ENCODE assay signal across 19 cellular contexts in genomic region chr2:120396519-120397361, GRCh38. TPM values are rescaled to one million over a fixed set of nuclear protein-coding genes. Genes with fewer than 3 reads are reported as not detected.
DNase-seq lines count a peak whose midpoint lies in the region; ATAC-seq, FAIRE-seq and TF ChIP-seq lines count a peak whose summit lies in the region.
"Had no signal": no experiment of that assay in that cellular context is flagged by ENCODE, and none has a peak within 500 bp of the region (broad histone marks: within the 10 kb centered on the region; RNA-seq: fewer than 3 reads in every experiment).

No MANE protein-coding gene starts in this region.

- POLR2A ChIA-PET in PC-9 (lab: Charles Lee; ENCODE audit: unreplicated experiment), result interaction anchor here (0.6 to 1.0 kb wide), 4 partner anchors 23 to 951 kb away, joined by 3 to 7 read pairs (median 5); no protein-coding TSS in a partner anchor

- no peak overlapping the region for H2AFZ ChIP-seq in PC-9

- no peak for ATAC-seq in left lobe of liver

- peaks cover 59% of the 10 kb centered on the region for H3K4me1 ChIP-seq in PC-9 (replicated peaks; ENCODE audit: insufficient read depth)
- no peaks in the 10 kb centered on the region for H3K4me1 ChIP-seq in spleen
- H3K4me1 ChIP-seq: esophagus muscularis mucosa, gastrocnemius medialis, right atrium auricular region, uterus had no signal

- H3K9me3 ChIP-seq in PC-9 (ENCODE audit: insufficient read depth, low read depth), result no peaks in the 10 kb centered on the region
- H3K9me3 ChIP-seq in spleen, result peaks cover 0 to 5% (median 0%) of the 10 kb centered on the region in 8 donors
- H3K9me3 ChIP-seq: esophagus muscularis mucosa, gastrocnemius medialis, right atrium auricular region, uterus had no signal

- no peaks in the 10 kb centered on the region for H3K9me2 ChIP-seq in PC-9 (ENCODE audit: insufficient read depth)

- peaks cover 41% of the 10 kb centered on the region for H3F3A ChIP-seq in PC-9 (ENCODE audit: insufficient read depth, low read depth)

- no peaks in the 10 kb centered on the region for H3K79me2 ChIP-seq in PC-9 (ENCODE audit: low read depth)

- intact Hi-C loops in PC-9 (cut with micrococcal nuclease; ENCODE audit: unreplicated experiment), result loop anchor here (5.0 kb wide), 1 partner anchor 126 kb away; no protein-coding TSS in a partner anchor
- intact Hi-C loops in spleen (cut with DNase I; ENCODE audit: low total_unique reads), result no loop called here

- no peaks in the 10 kb centered on the region for H4K20me1 ChIP-seq in PC-9 (ENCODE audit: insufficient read depth)

- CTCF ChIA-PET in PC-9 (lab: Charles Lee), result interaction anchor here (0.6 kb wide), 1 partner anchor 45 kb away, joined by 3 read pairs; no protein-coding TSS in a partner anchor

- no peak for FAIRE-seq in HTR-8/SVneo (lab: Jason Lieb, UNC)

- no peaks in the 10 kb centered on the region for H3K36me3 ChIP-seq in PC-9 (ENCODE audit: low read depth)
- no peaks in the 10 kb centered on the region for H3K36me3 ChIP-seq in spleen
- H3K36me3 ChIP-seq: esophagus muscularis mucosa, gastrocnemius medialis, right atrium auricular region, uterus had no signal

- DNase-seq in DMS53 treated with DMSO at 0.1 percent for 48 hours (lab: John Stamatoyannopoulos, UW; ENCODE audit: unreplicated experiment), result peak; percentile 17
- no peak for DNase-seq in PC-9
- DNase-seq in left lobe of liver (ENCODE audit: low spot score), result peak; percentile 31
- peak; percentile 34 for DNase-seq in spleen
- no peak for DNase-seq in HTR-8/SVneo (ENCODE audit: insufficient read length, low spot score)
- DNase-seq in pons (ENCODE audit: low spot score), result no peak
- no peak for DNase-seq in SW480 (ENCODE audit: low spot score)
- DNase-seq: activated CD4-positive, alpha-beta T cell treated with anti-CD3 and anti-CD28 coated beads for 1 hour; effector CD8-positive, alpha-beta T cell; gastrocnemius medialis; Karpas-422; occipital lobe; stimulated activated CD4-positive, alpha-beta T cell treated with anti-CD3 and anti-CD28 coated beads, Interleukin-15, amount 100 ng/mL, for 24 hours; stimulated activated CD8-positive, alpha-beta memory T cell treated with anti-CD3 and anti-CD28 coated beads, Interleukin-4, amount 100 ng/mL, for 48 hours; uterus had no signal

- H3K27me3 ChIP-seq in PC-9 (ENCODE audit: insufficient read depth, low read depth) (no peaks in the 10 kb centered on the region), spleen (replicated peaks in 1 of 7) (peaks cover 0 to 49% (median 9%) of the 10 kb centered on the region in 7 donors)
- H3K27me3 ChIP-seq: gastrocnemius medialis, right atrium auricular region, uterus had no signal

- 76 to 91% (median 84%) methylated on average over 12 to 16 of the region's 16 CpGs for WGBS in spleen, 5 donors

- H3K4me3 ChIP-seq in PC-9 (peak overlapping the region; percentile 22; the same call in 1 of the 2 replicates), spleen (no peak overlapping the region)
- H3K4me3 ChIP-seq: esophagus muscularis mucosa, gastrocnemius medialis, right atrium auricular region, uterus had no signal

- peak overlapping the region; percentile 96 for H3K27ac ChIP-seq in PC-9
- H3K27ac ChIP-seq in spleen, result no peak overlapping the region
- H3K27ac ChIP-seq: esophagus muscularis mucosa, gastrocnemius medialis, right atrium auricular region, uterus had no signal

- no TSS peak for BruUV-seq in PC-9 (replicated peaks; lab: Mats Ljungman, UMichigan)

- TF ChIP-seq CTCF in PC-9 (conservative IDR thresholded peaks at IDR 0.05), result no peak
- TF ChIP-seq CTCF in spleen (IDR thresholded peaks at IDR 0.05 in 8 of 11, conservative IDR thresholded peaks at IDR 0.05 in 3 of 11), result no peak

- no peak for TF ChIP-seq POLR2A in spleen (IDR thresholded peaks at IDR 0.05)

- peak overlapping the region; percentile 75 for H3K4me2 ChIP-seq in PC-9

RNA-seq across cellular contexts. Expression of gene INHBB, which starts 50.8 kb away (rescaled TPM):
- total RNA-seq in PC-9 (2021), result 50.0 and 57.5 TPM in 2 replicates
- 6.3 TPM for total RNA-seq in left lobe of liver
- total RNA-seq in spleen, result 1 to 10 TPM in 2 of 7 donors, under 1 TPM in 5; 0.29 to 1.4 (median 0.68) TPM
- polyA plus RNA-seq in spleen, result 1 to 10 TPM in 1 of 3 donors, under 1 TPM in 2; 0.26 to 1.5 (median 0.58) TPM
- total RNA-seq: activated T-helper 2 cell treated with anti-CD3 and anti-CD28 coated beads, Interferon-gamma antibody, Interleukin-2, Interleukin-4, amounts not matched to agents 10 μg/mL and 5 μg/mL and 100 μg/mL, durations not matched to agents 14 hours and 24 hours and 36 hours; CD4-positive, alpha-beta T cell had no signal

Comparison
In these comparisons a context has a peak if more than half of its experiments do, and no peak if none do; other contexts are left out.
1. DNase-seq: peak in DMS53 treated with DMSO at 0.1 percent for 48 hours (single experiment), left lobe of liver (single experiment) and spleen (single experiment); none in PC-9 (0 of 2), HTR-8/SVneo (single experiment), pons (single experiment) and SW480 (single experiment).